Comparison of ENCODE assay signal across 2 cellular contexts in genomic region chr5:148912146-148912545, GRCh38.
A peak's percentile ranks its signal among the peaks of the same experiment; 100 is the strongest.
TF ChIP-seq lines count a peak whose summit lies in the region.

No MANE protein-coding gene starts in this region.

TF ChIP-seq in IMR-90, 13 proteins besides CTCF, POLR2A, EP300 and RAD21:
- TF ChIP-seq MXI1 (IDR thresholded peaks at IDR 0.05; ENCODE audit: borderline replicate concordance, low read depth, low read length), result no peak
- peak; percentile 30; the same call in 1 of the 2 replicates for TF ChIP-seq CEBPB (IDR thresholded peaks at IDR 0.05; ENCODE audit: low read depth, low read length)

TF ChIP-seq in endothelial cell of umbilical vein, 7 proteins besides CTCF, POLR2A, EP300 and RAD21:
- TF ChIP-seq MYC (IDR thresholded peaks at IDR 0.05; ENCODE audit: low read depth, low read length) (no peak), JUN (IDR thresholded peaks at IDR 0.05; ENCODE audit: borderline replicate concordance, insufficient read depth, insufficient read length, low read depth) (no peak), MAX (IDR thresholded peaks at IDR 0.05; ENCODE audit: insufficient read depth, insufficient read length) (no peak), FOS (IDR thresholded peaks at IDR 0.05; ENCODE audit: borderline replicate concordance, insufficient read depth, low read length) (no peak), POLR2AphosphoS5 (IDR thresholded peaks at IDR 0.05; ENCODE audit: insufficient read depth, low read depth, low read length) (no peak), EZH2 (IDR thresholded peaks at IDR 0.05; ENCODE audit: borderline replicate concordance, low read depth, low read length, severe bottlenecking) (no peak), GATA2 (IDR thresholded peaks at IDR 0.05; ENCODE audit: insufficient read depth, insufficient read length, low read depth, low read length) (no peak)
